ENCODE assay signal across 3 cellular contexts in genomic region chr11:119378851-119379465, GRCh38.
TF ChIP-seq lines count a peak whose summit lies in the region.

No MANE protein-coding gene starts in this region.

TF ChIP-seq in SK-N-SH treated with all-trans-retinoic acid at 6 μM for 48 hours, 23 proteins besides CTCF, POLR2A, EP300 and RAD21 (continues in another document):
- TF ChIP-seq ARNTL (CRISPR knock-in tag; IDR thresholded peaks at IDR 0.05; ENCODE audit: borderline replicate concordance, low read depth), result no peak
- no peak for TF ChIP-seq ZFP3 (CRISPR knock-in tag; IDR thresholded peaks at IDR 0.05)
- TF ChIP-seq GLIS3 (CRISPR knock-in tag; IDR thresholded peaks at IDR 0.05), result no peak
- no peak for TF ChIP-seq ESRRG (CRISPR knock-in tag; IDR thresholded peaks at IDR 0.05)
- no peak for TF ChIP-seq SNAI2 (CRISPR knock-in tag; IDR thresholded peaks at IDR 0.05)
- no peak for TF ChIP-seq PPARA (CRISPR knock-in tag; IDR thresholded peaks at IDR 0.05; ENCODE audit: borderline replicate concordance)
- TF ChIP-seq ZC3H10 (CRISPR knock-in tag; IDR thresholded peaks at IDR 0.05), result no peak
- no peak for TF ChIP-seq ZNF565 (CRISPR knock-in tag; conservative IDR thresholded peaks at IDR 0.05; ENCODE audit: low read depth)
- TF ChIP-seq ZNF8 (CRISPR knock-in tag; IDR thresholded peaks at IDR 0.05), result no peak
- TF ChIP-seq TOX (CRISPR knock-in tag; IDR thresholded peaks at IDR 0.05; ENCODE audit: borderline replicate concordance), result no peak
- TF ChIP-seq, protein P1, sequence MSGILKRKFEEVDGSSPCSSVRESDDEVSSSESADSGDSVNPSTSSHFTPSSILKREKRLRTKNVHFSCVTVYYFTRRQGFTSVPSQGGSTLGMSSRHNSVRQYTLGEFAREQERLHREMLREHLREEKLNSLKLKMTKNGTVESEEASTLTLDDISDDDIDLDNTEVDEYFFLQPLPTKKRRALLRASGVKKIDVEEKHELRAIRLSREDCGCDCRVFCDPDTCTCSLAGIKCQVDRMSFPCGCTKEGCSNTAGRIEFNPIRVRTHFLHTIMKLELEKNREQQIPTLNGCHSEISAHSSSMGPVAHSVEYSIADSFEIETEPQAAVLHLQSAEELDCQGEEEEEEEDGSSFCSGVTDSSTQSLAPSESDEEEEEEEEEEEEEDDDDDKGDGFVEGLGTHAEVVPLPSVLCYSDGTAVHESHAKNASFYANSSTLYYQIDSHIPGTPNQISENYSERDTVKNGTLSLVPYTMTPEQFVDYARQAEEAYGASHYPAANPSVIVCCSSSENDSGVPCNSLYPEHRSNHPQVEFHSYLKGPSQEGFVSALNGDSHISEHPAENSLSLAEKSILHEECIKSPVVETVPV (CRISPR knock-in tag; IDR thresholded peaks at IDR 0.05), result no peak
- TF ChIP-seq TCF4 (CRISPR knock-in tag; IDR thresholded peaks at IDR 0.05; ENCODE audit: borderline replicate concordance), result no peak
- no peak for TF ChIP-seq ISL1 (CRISPR knock-in tag; IDR thresholded peaks at IDR 0.05)
- no peak for TF ChIP-seq CSDC2 (CRISPR knock-in tag; IDR thresholded peaks at IDR 0.05)
- no peak for TF ChIP-seq OSR1 (CRISPR knock-in tag; IDR thresholded peaks at IDR 0.05)
- no peak for TF ChIP-seq ZFP30 (CRISPR knock-in tag; IDR thresholded peaks at IDR 0.05)
- no peak for TF ChIP-seq TSHZ2 (CRISPR knock-in tag; IDR thresholded peaks at IDR 0.05)

TF ChIP-seq in SK-N-SH, 30 proteins besides CTCF, POLR2A, EP300 and RAD21:
- TF ChIP-seq EZH2phosphoT487 (IDR thresholded peaks at IDR 0.05; ENCODE audit: borderline replicate concordance, low read depth) (no peak), RXRA (IDR thresholded peaks at IDR 0.05; ENCODE audit: borderline replicate concordance, low read depth) (no peak), SIN3A (IDR thresholded peaks at IDR 0.05; ENCODE audit: borderline replicate concordance, low read depth, low read length) (no peak), USF1 (IDR thresholded peaks at IDR 0.05; ENCODE audit: borderline replicate concordance, low read depth) (no peak), GABPA (IDR thresholded peaks at IDR 0.05; ENCODE audit: low read depth) (no peak), SMC3 (IDR thresholded peaks at IDR 0.05; ENCODE audit: low read depth, low read length) (no peak), FOSL2 (IDR thresholded peaks at IDR 0.05; ENCODE audit: borderline replicate concordance, low read depth) (no peak), MEF2A (IDR thresholded peaks at IDR 0.05; ENCODE audit: borderline replicate concordance, low read depth) (no peak; the same call in 1 of the 2 replicates), TAF1 (IDR thresholded peaks at IDR 0.05; ENCODE audit: borderline replicate concordance, low read depth, low read length) (no peak)
- TF ChIP-seq, protein P2, sequence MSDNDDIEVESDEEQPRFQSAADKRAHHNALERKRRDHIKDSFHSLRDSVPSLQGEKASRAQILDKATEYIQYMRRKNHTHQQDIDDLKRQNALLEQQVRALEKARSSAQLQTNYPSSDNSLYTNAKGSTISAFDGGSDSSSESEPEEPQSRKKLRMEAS (IDR thresholded peaks at IDR 0.05; ENCODE audit: low read depth), result no peak
- TF ChIP-seq, protein P3, sequence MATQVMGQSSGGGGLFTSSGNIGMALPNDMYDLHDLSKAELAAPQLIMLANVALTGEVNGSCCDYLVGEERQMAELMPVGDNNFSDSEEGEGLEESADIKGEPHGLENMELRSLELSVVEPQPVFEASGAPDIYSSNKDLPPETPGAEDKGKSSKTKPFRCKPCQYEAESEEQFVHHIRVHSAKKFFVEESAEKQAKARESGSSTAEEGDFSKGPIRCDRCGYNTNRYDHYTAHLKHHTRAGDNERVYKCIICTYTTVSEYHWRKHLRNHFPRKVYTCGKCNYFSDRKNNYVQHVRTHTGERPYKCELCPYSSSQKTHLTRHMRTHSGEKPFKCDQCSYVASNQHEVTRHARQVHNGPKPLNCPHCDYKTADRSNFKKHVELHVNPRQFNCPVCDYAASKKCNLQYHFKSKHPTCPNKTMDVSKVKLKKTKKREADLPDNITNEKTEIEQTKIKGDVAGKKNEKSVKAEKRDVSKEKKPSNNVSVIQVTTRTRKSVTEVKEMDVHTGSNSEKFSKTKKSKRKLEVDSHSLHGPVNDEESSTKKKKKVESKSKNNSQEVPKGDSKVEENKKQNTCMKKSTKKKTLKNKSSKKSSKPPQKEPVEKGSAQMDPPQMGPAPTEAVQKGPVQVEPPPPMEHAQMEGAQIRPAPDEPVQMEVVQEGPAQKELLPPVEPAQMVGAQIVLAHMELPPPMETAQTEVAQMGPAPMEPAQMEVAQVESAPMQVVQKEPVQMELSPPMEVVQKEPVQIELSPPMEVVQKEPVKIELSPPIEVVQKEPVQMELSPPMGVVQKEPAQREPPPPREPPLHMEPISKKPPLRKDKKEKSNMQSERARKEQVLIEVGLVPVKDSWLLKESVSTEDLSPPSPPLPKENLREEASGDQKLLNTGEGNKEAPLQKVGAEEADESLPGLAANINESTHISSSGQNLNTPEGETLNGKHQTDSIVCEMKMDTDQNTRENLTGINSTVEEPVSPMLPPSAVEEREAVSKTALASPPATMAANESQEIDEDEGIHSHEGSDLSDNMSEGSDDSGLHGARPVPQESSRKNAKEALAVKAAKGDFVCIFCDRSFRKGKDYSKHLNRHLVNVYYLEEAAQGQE (IDR thresholded peaks at IDR 0.05; ENCODE audit: low read depth, low read length), result no peak

TF ChIP-seq in HepG2, 621 proteins besides CTCF, POLR2A, EP300 and RAD21:
- no peak for TF ChIP-seq ZNF318 (CRISPR knock-in tag; IDR thresholded peaks at IDR 0.05)
- TF ChIP-seq MED8 (CRISPR knock-in tag; IDR thresholded peaks at IDR 0.05; ENCODE audit: insufficient replicate concordance), result no peak
- no peak for TF ChIP-seq CAMTA2 (CRISPR knock-in tag; IDR thresholded peaks at IDR 0.05; ENCODE audit: borderline replicate concordance)
- TF ChIP-seq GATAD1 (CRISPR knock-in tag; IDR thresholded peaks at IDR 0.05), result no peak
- TF ChIP-seq ZNF740 (CRISPR knock-in tag; IDR thresholded peaks at IDR 0.05), result no peak
- TF ChIP-seq ZNF451 (CRISPR knock-in tag; IDR thresholded peaks at IDR 0.05), result no peak
- TF ChIP-seq SNRNP70 (IDR thresholded peaks at IDR 0.05; ENCODE audit: low read depth, low read length), result no peak
- no peak for TF ChIP-seq DBP (CRISPR knock-in tag; IDR thresholded peaks at IDR 0.05; ENCODE audit: not compliant biosample characterization)
